19 cellular contexts compared by ENCODE assay signal in the genomic region with DNA sequence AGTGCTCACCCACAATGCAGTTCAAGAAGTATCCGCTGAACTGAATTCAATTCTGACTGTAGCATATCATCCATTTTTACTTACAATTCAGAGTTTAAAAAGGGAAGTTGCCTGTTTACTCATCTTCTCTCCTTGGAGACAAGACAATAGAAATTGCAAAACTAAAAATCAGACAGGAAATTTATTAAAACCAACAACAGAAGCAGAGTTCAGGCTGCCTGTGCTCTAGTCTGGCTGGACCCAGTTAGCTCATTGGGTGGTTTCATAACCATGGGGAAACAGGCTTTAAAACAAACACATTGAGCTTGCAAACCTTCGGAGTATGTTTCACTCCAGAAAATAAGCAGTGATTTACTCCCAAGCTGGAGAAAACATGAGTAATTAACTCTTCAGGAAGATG.
DNase-seq lines count a peak whose midpoint lies in the region; ATAC-seq, FAIRE-seq and TF ChIP-seq lines count a peak whose summit lies in the region.
"Had no signal": no experiment of that assay in that cellular context is flagged by ENCODE, and none has a peak within 500 bp of the region (broad histone marks: within the 10 kb centered on the region; RNA-seq: fewer than 3 reads in every experiment).

No MANE protein-coding gene starts in this region.

- TF ChIP-seq RAD21 in GM12878 (IDR thresholded peaks at IDR 0.05; ENCODE audit: insufficient read depth, low read depth, low read length), result no peak

- no peak overlapping the region for H2AFZ ChIP-seq in GM12878 (ENCODE audit: control insufficient read depth, low read depth, low read length)

- no peak for TF ChIP-seq EP300 in GM12878 (IDR thresholded peaks at IDR 0.05; ENCODE audit: borderline replicate concordance in 1 of 2, control insufficient read depth in 1 of 2, low read depth in 2 of 2, low read length in 2 of 2)

- POLR2A ChIA-PET in GM12878 (lab: Charles Lee), result no interaction called here
- POLR2A ChIA-PET in activated CD4-positive, alpha-beta T cell treated with anti-CD3 and anti-CD28 coated beads, Interleukin-2, amount 10 ng/mL, durations not matched to agents 7 days and 5 days (lab: Charles Lee), result no interaction called here

- RAD21 ChIA-PET in GM12878 (lab: Charles Lee; ENCODE audit: unreplicated experiment), result no interaction called here

- H3K4me1 ChIP-seq in left ventricle myocardium inferior, result no peaks in the 10 kb centered on the region
- no peaks in the 10 kb centered on the region for H3K4me1 ChIP-seq in right cardiac atrium (ENCODE audit: control insufficient read depth, insufficient read depth, low read length)
- H3K4me1 ChIP-seq in GM12878 (ENCODE audit: control insufficient read depth, insufficient read depth, low read length), result no peaks in the 10 kb centered on the region
- H3K4me1 ChIP-seq: A549, BLaER1 had no signal

- H3K36me3 ChIP-seq in left ventricle myocardium inferior (no peaks in the 10 kb centered on the region), GM12878 (ENCODE audit: control insufficient read depth in 2 of 2, insufficient read depth in 2 of 2, low read length in 1 of 2) (no peaks in the 10 kb centered on the region)
- H3K36me3 ChIP-seq: BLaER1 had no signal

- no TSS peak for BruUV-seq in GM12878 (replicated peaks; lab: Mats Ljungman, UMichigan)

- 65% methylated on average over 2 of the region's 2 CpGs for WGBS in right cardiac atrium
- WGBS in GM12878 (ENCODE audit: insufficient coverage, insufficient replicate concordance, low lambda C conversion rate, missing lambda C conversion rate), result 50% methylated on average over 2 of the region's 2 CpGs

- H3K9me3 Mint-ChIP-seq in activated CD4-positive, alpha-beta T cell treated with anti-CD3 and anti-CD28 coated beads, Interleukin-2, amount 10 ng/mL, durations not matched to agents 7 days and 5 days, result peaks cover 2% of the 10 kb centered on the region
- H3K9me3 Mint-ChIP-seq: CD8-positive, alpha-beta T cell had no signal

- H3K27ac ChIP-seq in left ventricle myocardium inferior (replicated peaks) (peak overlapping the region; percentile 25), right cardiac atrium (ENCODE audit: low read length) (no peak overlapping the region), GM12878 (ENCODE audit: control insufficient read depth, insufficient read depth) (no peak overlapping the region)
- H3K27ac ChIP-seq: 22Rv1, A549, BLaER1 had no signal

- no peak overlapping the region for H3K4me3 Mint-ChIP-seq in activated CD4-positive, alpha-beta T cell treated with anti-CD3 and anti-CD28 coated beads, Interleukin-2, amount 10 ng/mL, durations not matched to agents 7 days and 5 days
- H3K4me3 Mint-ChIP-seq: CD8-positive, alpha-beta T cell; IgD-negative memory B cell had no signal

- no peaks in the 10 kb centered on the region for H4K20me1 ChIP-seq in GM12878 (ENCODE audit: control insufficient read depth, insufficient read depth)
- H4K20me1 ChIP-seq: BLaER1 had no signal

- no peaks in the 10 kb centered on the region for H3K9me3 ChIP-seq in left ventricle myocardium inferior (replicated peaks)
- no peaks in the 10 kb centered on the region for H3K9me3 ChIP-seq in right cardiac atrium (ENCODE audit: control insufficient read depth, low read length)
- no peaks in the 10 kb centered on the region for H3K9me3 ChIP-seq in GM12878 (replicated peaks; ENCODE audit: control insufficient read depth, insufficient read depth, low read length)
- H3K9me3 ChIP-seq: A549, BLaER1 had no signal

- no peak for DNase-seq in left ventricle myocardium inferior
- no peak for DNase-seq in right cardiac atrium
- no peak for DNase-seq in GM12878 (ENCODE audit: low read depth, low spot score)
- peak; percentile 61 for DNase-seq in fibroblast of gingiva (ENCODE audit: low read depth)
- peak; percentile 11 for DNase-seq in pulmonary artery endothelial cell (ENCODE audit: low read depth, low spot score)
- DNase-seq in NCI-H345 (lab: John Stamatoyannopoulos, UW), result no peak
- no peak for DNase-seq in activated CD4-positive, alpha-beta T cell treated with anti-CD3 and anti-CD28 coated beads, Interleukin-2, amount 10 ng/mL, durations not matched to agents 7 days and 5 days
- no peak for DNase-seq in NOMO-1 treated with dmso at 0.1 percent for 144 hours (lab: John Stamatoyannopoulos, UW; ENCODE audit: unreplicated experiment)
- DNase-seq: Calu3; CD8-positive, alpha-beta T cell; DMS79 treated with DMSO at 0.1 percent for 48 hours; HCEC 1CT had no signal

- TF ChIP-seq CTCF in left ventricle myocardium inferior (IDR thresholded peaks at IDR 0.05; ENCODE audit: borderline replicate concordance) (no peak), GM12878 (IDR thresholded peaks at IDR 0.05 in 2 of 3, conservative IDR thresholded peaks at IDR 0.05 in 1 of 3; ENCODE audit: control insufficient read depth in 2 of 3, extremely low read depth in 1 of 3, insufficient read depth in 1 of 3, low read depth in 3 of 3, low read length in 3 of 3) (no peak)

- H3K27ac Mint-ChIP-seq in activated CD4-positive, alpha-beta T cell treated with anti-CD3 and anti-CD28 coated beads, Interleukin-2, amount 10 ng/mL, durations not matched to agents 7 days and 5 days, result no peak overlapping the region
- H3K27ac Mint-ChIP-seq: CD8-positive, alpha-beta T cell; IgD-negative memory B cell had no signal

- no peak for FAIRE-seq in GM12878 (lab: Jason Lieb, UNC)
- FAIRE-seq: A549, GM12891, GM19239, HTR-8/SVneo had no signal

- no peak for TF ChIP-seq POLR2A in GM12878 (IDR thresholded peaks at IDR 0.05; ENCODE audit: low read depth, low read length)

- H3K27me3 ChIP-seq in left ventricle myocardium inferior (ENCODE audit: low read depth) (no peaks in the 10 kb centered on the region), right cardiac atrium (ENCODE audit: control insufficient read depth, insufficient read depth) (no peaks in the 10 kb centered on the region), GM12878 (replicated peaks in 1 of 2; ENCODE audit: control insufficient read depth in 2 of 2, insufficient read depth in 2 of 2, low read length in 1 of 2) (no peaks in the 10 kb centered on the region)
- H3K27me3 ChIP-seq: BLaER1 had no signal

- no peaks in the 10 kb centered on the region for H3K79me2 ChIP-seq in GM12878 (ENCODE audit: control insufficient read depth, insufficient read depth, low read length)

- in situ Hi-C loops in GM12878 (cut with MboI), result no loop called here

- intact Hi-C loops in left ventricle myocardium inferior (cut with micrococcal nuclease), result no loop called here
- intact Hi-C loops in right cardiac atrium (cut with DNase I), result no loop called here
- intact Hi-C loops in GM12878 (cut with micrococcal nuclease; ENCODE audit: unreplicated experiment), result no loop called here

- ATAC-seq in right cardiac atrium (no peak), GM12878 (peak; percentile 36; the same call in 2 of the 3 replicates)
- ATAC-seq: A549; CD8-positive, alpha-beta T cell had no signal

- no peak overlapping the region for H3K4me3 ChIP-seq in left ventricle myocardium inferior
- H3K4me3 ChIP-seq in right cardiac atrium (ENCODE audit: low read length), result no peak overlapping the region
- no peak overlapping the region for H3K4me3 ChIP-seq in GM12878
- H3K4me3 ChIP-seq: A549, BLaER1 had no signal

- H3K4me2 ChIP-seq in GM12878 (ENCODE audit: control insufficient read depth, insufficient read depth), result no peak overlapping the region
- H3K4me2 ChIP-seq: A549, BLaER1 had no signal

- no peak overlapping the region for H3K9ac ChIP-seq in GM12878 (ENCODE audit: control insufficient read depth, insufficient read depth, low read length)
- H3K9ac ChIP-seq: BLaER1 had no signal

- SMC1A ChIA-PET in GM12878 (lab: Charles Lee; ENCODE audit: uncharacterized antibody, unreplicated experiment), result interaction anchor here (0.6 to 1.0 kb wide), 2 partner anchors 37 to 50 kb away, joined by 3 to 4 read pairs; no protein-coding TSS in a partner anchor

- no peaks in the 10 kb centered on the region for H3K4me1 Mint-ChIP-seq in activated CD4-positive, alpha-beta T cell treated with anti-CD3 and anti-CD28 coated beads, Interleukin-2, amount 10 ng/mL, durations not matched to agents 7 days and 5 days
- H3K4me1 Mint-ChIP-seq: IgD-negative memory B cell had no signal

- CTCF ChIA-PET in GM12878 (lab: Yijun Ruan, JAX), result interaction anchor here (1.6 kb wide), 1 partner anchor 16 kb away, joined by 3 read pairs; no protein-coding TSS in a partner anchor
- CTCF ChIA-PET in activated CD4-positive, alpha-beta T cell treated with anti-CD3 and anti-CD28 coated beads, Interleukin-2, amount 10 ng/mL, durations not matched to agents 7 days and 5 days (lab: Charles Lee), result no interaction called here

- no peaks in the 10 kb centered on the region for H3K27me3 Mint-ChIP-seq in activated CD4-positive, alpha-beta T cell treated with anti-CD3 and anti-CD28 coated beads, Interleukin-2, amount 10 ng/mL, durations not matched to agents 7 days and 5 days
- H3K27me3 Mint-ChIP-seq: IgD-negative memory B cell had no signal

- no peaks in the 10 kb centered on the region for H3K36me3 Mint-ChIP-seq in activated CD4-positive, alpha-beta T cell treated with anti-CD3 and anti-CD28 coated beads, Interleukin-2, amount 10 ng/mL, durations not matched to agents 7 days and 5 days (ENCODE audit: low read depth)
- H3K36me3 Mint-ChIP-seq: CD8-positive, alpha-beta T cell; IgD-negative memory B cell had no signal

TF ChIP-seq in GM12878, 131 proteins besides CTCF, POLR2A, EP300 and RAD21:
- TF ChIP-seq HDAC6 (IDR thresholded peaks at IDR 0.05; ENCODE audit: unreplicated experiment) (no peak), POU2F2 (IDR thresholded peaks at IDR 0.05; ENCODE audit: borderline replicate concordance, low read depth, low read length) (no peak), TAF1 (IDR thresholded peaks at IDR 0.05; ENCODE audit: borderline replicate concordance, low read depth, low read length) (no peak), CBX3 (IDR thresholded peaks at IDR 0.05; ENCODE audit: borderline replicate concordance, low read depth) (no peak)

Comparison
In these comparisons a context has a peak if more than half of its experiments do, and no peak if none do; other contexts are left out.
1. DNase-seq: peak in fibroblast of gingiva (single experiment) and pulmonary artery endothelial cell (single experiment); none in left ventricle myocardium inferior (single experiment), right cardiac atrium (0 of 3), GM12878 (single experiment), NCI-H345 (single experiment), activated CD4-positive, alpha-beta T cell treated with anti-CD3 and anti-CD28 coated beads, Interleukin-2, amount 10 ng/mL, durations not matched to agents 7 days and 5 days (single experiment) and NOMO-1 treated with dmso at 0.1 percent for 144 hours (single experiment).